ENCODE assay signal across 12 cellular contexts in genomic region chr3:71579301-71579933, GRCh38. TPM values are rescaled to one million over a fixed set of nuclear protein-coding genes. Genes with fewer than 3 reads are reported as not detected.
DNase-seq lines count a peak whose midpoint lies in the region; ATAC-seq, FAIRE-seq and TF ChIP-seq lines count a peak whose summit lies in the region.
"Had no signal": no experiment of that assay in that cellular context is flagged by ENCODE, and none has a peak within 500 bp of the region (broad histone marks: within the 10 kb centered on the region; RNA-seq: fewer than 3 reads in every experiment).

No MANE protein-coding gene starts in this region.

- H3K36me3 Mint-ChIP-seq in brain: no peaks in the 10 kb centered on the region

- ATAC-seq in HepG2: no peak
- no peak for ATAC-seq in right lobe of liver
- ATAC-seq in sciatic nerve: no peak
- ATAC-seq: effector memory CD8-positive, alpha-beta T cell had no signal

- peaks cover 74% of the 10 kb centered on the region for H3K79me2 ChIP-seq in HepG2 (ENCODE audit: insufficient read depth, low read length)

- no peak for TF ChIP-seq RAD21 in HepG2 (CRISPR knock-in tag; IDR thresholded peaks at IDR 0.05)

- no TSS peak for BruUV-seq in HepG2 (replicated peaks; lab: Mats Ljungman, UMichigan)

- no peaks in the 10 kb centered on the region for H3K9me3 Mint-ChIP-seq in brain
- H3K9me3 Mint-ChIP-seq: activated CD4-positive, alpha-beta T cell treated with anti-CD3 and anti-CD28 coated beads, Interleukin-2, amount 10 ng/mL, durations not matched to agents 24 days and 14 days; effector memory CD8-positive, alpha-beta T cell had no signal

- in situ Hi-C loops in HepG2 (cut with HindIII; ENCODE audit: extremely low pct_ligation_motif_present, low pct_unique_long_range_greater_than_20kb): no loop called here

- H3K36me3 ChIP-seq in HepG2 (replicated peaks in 1 of 2; ENCODE audit: control insufficient read depth in 1 of 2, insufficient read depth in 2 of 2, low read length in 2 of 2) (peaks cover 5 to 8% of the 10 kb centered on the region in 2 experiments; a peak in 4 of 5 replicates), right lobe of liver (no peaks in the 10 kb centered on the region), mucosa of rectum (ENCODE audit: control insufficient read depth in 2 of 2, insufficient read depth in 2 of 2, low read length in 2 of 2) (no peaks in the 10 kb centered on the region), uterus (no peaks in the 10 kb centered on the region)

- no peaks in the 10 kb centered on the region; the same call in 1 of the 2 replicates for H4K20me1 ChIP-seq in HepG2 (ENCODE audit: insufficient read depth, low read length)

- no peak for TF ChIP-seq EP300 in HepG2 (IDR thresholded peaks at IDR 0.05; ENCODE audit: low read depth in 2 of 2, low read length in 2 of 2)
- no peak for TF ChIP-seq EP300 in HepG2 (CRISPR knock-in tag; IDR thresholded peaks at IDR 0.05; ENCODE audit: borderline replicate concordance)

- DNase-seq in HepG2 (ENCODE audit: low spot score): no peak
- DNase-seq in right lobe of liver: no peak
- no peak for DNase-seq in uterus
- no peak for DNase-seq in ureter (ENCODE audit: low spot score)
- no peak for DNase-seq in AG20443 (ENCODE audit: low spot score)
- DNase-seq in sciatic nerve (ENCODE audit: low spot score): no peak
- DNase-seq: activated CD4-positive, alpha-beta T cell treated with anti-CD3 and anti-CD28 coated beads, Interleukin-2, amount 10 ng/mL, durations not matched to agents 24 days and 14 days; effector memory CD8-positive, alpha-beta T cell; NCI-H345 had no signal

- intact Hi-C loops in HepG2 (cut with micrococcal nuclease; ENCODE audit: unreplicated experiment) (no loop called here), right lobe of liver (cut with DNase I) (no loop called here), uterus (cut with DNase I; ENCODE audit: low total_unique reads) (no loop called here), sciatic nerve (cut with DNase I) (no loop called here)

- 19% methylated on average over 7 of the region's 7 CpGs for WGBS in HepG2 (ENCODE audit: low lambda C conversion rate)
- 51% methylated on average over 7 of the region's 7 CpGs for WGBS in right lobe of liver (ENCODE audit: insufficient coverage, low coverage, low lambda C conversion rate, missing lambda C conversion rate)

- H3K9ac ChIP-seq in HepG2 (ENCODE audit: insufficient read depth, low read depth, low read length) (peak overlapping the region; percentile 41; the same call in 1 of the 2 replicates), mucosa of rectum (ENCODE audit: low read depth in 1 of 2, low read length in 2 of 2) (peak overlapping the region; percentile 38 to 93)

- TF ChIP-seq POLR2A in HepG2 (IDR thresholded peaks at IDR 0.05; ENCODE audit: insufficient read depth in 1 of 2, low read depth in 2 of 2, low read length in 2 of 2) (no peak), right lobe of liver (IDR thresholded peaks at IDR 0.05) (no peak), uterus (IDR thresholded peaks at IDR 0.05) (no peak)

- H3K27ac ChIP-seq in HepG2 (ENCODE audit: extremely low read length, insufficient read depth, low read length): peak overlapping the region; percentile 70
- H3K27ac ChIP-seq in right lobe of liver: no peak overlapping the region
- H3K27ac ChIP-seq in mucosa of rectum (ENCODE audit: low read depth in 2 of 2, low read length in 2 of 2): peak overlapping the region; percentile 93 to 95
- peak overlapping the region; percentile 98 to 99 for H3K27ac ChIP-seq in uterus

- H3K9me3 ChIP-seq in HepG2 (ENCODE audit: low read length) (no peaks in the 10 kb centered on the region), right lobe of liver (no peaks in the 10 kb centered on the region), mucosa of rectum (ENCODE audit: control insufficient read depth in 2 of 2, low read length in 2 of 2) (no peaks in the 10 kb centered on the region), uterus (no peaks in the 10 kb centered on the region)

- CTCF ChIA-PET in HepG2 (lab: Yijun Ruan, JAX; ENCODE audit: low intra/inter-chr PET ratio, low total read pairs): no interaction called here

- H3K27ac Mint-ChIP-seq in brain: peak overlapping the region in 3 of 5 experiments; percentile 57 to 96 (median 84)
- H3K27ac Mint-ChIP-seq: activated CD4-positive, alpha-beta T cell treated with anti-CD3 and anti-CD28 coated beads, Interleukin-2, amount 10 ng/mL, durations not matched to agents 24 days and 14 days; effector memory CD8-positive, alpha-beta T cell had no signal

- H3K4me1 ChIP-seq in HepG2 (ENCODE audit: insufficient read depth, low read length) (peaks cover 60% of the 10 kb centered on the region), right lobe of liver (peaks cover 0 to 7% (median 0%) of the 10 kb centered on the region in 4 donors), mucosa of rectum (ENCODE audit: control insufficient read depth in 2 of 2, insufficient read depth in 2 of 2, low read length in 2 of 2) (peaks cover 12 to 34% of the 10 kb centered on the region in 2 donors), uterus (no peaks in the 10 kb centered on the region)

- TF ChIP-seq CTCF in HepG2 (CRISPR knock-in tag; IDR thresholded peaks at IDR 0.05): no peak
- TF ChIP-seq CTCF in right lobe of liver (IDR thresholded peaks at IDR 0.05): no peak
- no peak for TF ChIP-seq CTCF in brain (conservative IDR thresholded peaks at IDR 0.05)
- TF ChIP-seq CTCF in uterus (IDR thresholded peaks at IDR 0.05): no peak

- H2AFZ ChIP-seq in HepG2 (ENCODE audit: low read length): no peak overlapping the region

- peaks cover 35% of the 10 kb centered on the region for H3K27me3 Mint-ChIP-seq in brain

- H3K4me3 ChIP-seq in HepG2 (replicated peaks in 1 of 3; ENCODE audit: insufficient read depth in 1 of 3, low read depth in 2 of 3, low read length in 3 of 3): peak overlapping the region; percentile 23 to 50 (median 30); a peak in 4 of 6 replicates
- no peak overlapping the region for H3K4me3 ChIP-seq in right lobe of liver
- H3K4me3 ChIP-seq in mucosa of rectum (ENCODE audit: low read length in 2 of 2): peak overlapping the region; percentile 84 to 98
- H3K4me3 ChIP-seq in uterus: peak overlapping the region in 1 of 2 donors; percentile 1

- POLR2A ChIA-PET in HepG2 (lab: Yijun Ruan, JAX): interaction anchor here (0.5 to 1.2 kb wide), 5 partner anchors 34 to 426 kb away, joined by 3 read pairs; no protein-coding TSS in a partner anchor

- no peak for FAIRE-seq in HepG2 (lab: Jason Lieb, UNC)
- FAIRE-seq: D721Med had no signal

- H3K4me3 Mint-ChIP-seq in brain: peak overlapping the region; percentile 85 to 94 (median 91)
- H3K4me3 Mint-ChIP-seq: effector memory CD8-positive, alpha-beta T cell had no signal

- H3K27me3 ChIP-seq in HepG2 (ENCODE audit: control insufficient read depth in 1 of 2, insufficient read depth in 2 of 2, low read length in 2 of 2) (no peaks in the 10 kb centered on the region), right lobe of liver (no peaks in the 10 kb centered on the region), mucosa of rectum (ENCODE audit: control insufficient read depth in 2 of 2, insufficient read depth in 2 of 2, low read length in 2 of 2) (no peaks in the 10 kb centered on the region), uterus (no peaks in the 10 kb centered on the region)

- H3K4me2 ChIP-seq in HepG2 (ENCODE audit: low read depth, low read length): peak overlapping the region; percentile 82

- H3K4me1 Mint-ChIP-seq in brain: peaks cover 59% of the 10 kb centered on the region

TF ChIP-seq in HepG2, 621 proteins besides CTCF, POLR2A, EP300 and RAD21 (continues in another document):
- no peak for TF ChIP-seq PBX3 (CRISPR knock-in tag; IDR thresholded peaks at IDR 0.05; ENCODE audit: borderline replicate concordance)
- TF ChIP-seq SMAD3 (CRISPR knock-in tag; IDR thresholded peaks at IDR 0.05): no peak
- no peak for TF ChIP-seq TMF1 (CRISPR knock-in tag; IDR thresholded peaks at IDR 0.05; ENCODE audit: low read depth)

RNA-seq across cellular contexts. Expression of gene FOXP1, which starts 4.1 kb away (rescaled TPM):
- total RNA-seq in HepG2 (2016; rRNA removed; fragmentation: Illumina TruSeq; extraction: Trizol): 43.3 and 59.0 TPM in 2 replicates
- 67.9 and 68.5 TPM in 2 replicates for total RNA-seq in HepG2 (2016; cell fraction: cytosol; rRNA removed; fragmentation: Illumina TruSeq; extraction: Trizol; ENCODE audit: low read depth)
- 31.5 and 57.5 TPM in 2 replicates for total RNA-seq in HepG2 (2016; cell fraction: insoluble cytoplasmic fraction; rRNA removed; fragmentation: Illumina TruSeq; extraction: Trizol)
- total RNA-seq in HepG2 (2016; cell fraction: membrane; rRNA removed; fragmentation: Illumina TruSeq; extraction: Trizol): 36.5 and 36.9 TPM in 2 replicates
- total RNA-seq in HepG2 (2016; cell fraction: nucleus; rRNA removed; fragmentation: Illumina TruSeq; extraction: Trizol): 164 and 179 TPM in 2 replicates
- polyA plus RNA-seq in HepG2 (2011; rRNA removed): 36.0 and 40.4 TPM in 2 replicates
- 17.7 and 19.3 TPM in 2 replicates for polyA plus RNA-seq in HepG2 (2011; cell fraction: cytosol; rRNA removed)
- 47.8 and 58.3 TPM in 2 replicates for polyA plus RNA-seq in HepG2 (2011; cell fraction: nucleus; rRNA removed)
- 24.3 and 27.6 TPM in 2 replicates for polyA plus RNA-seq in HepG2 (2012)
- 3.3 and 4.6 TPM in 2 replicates for polyA plus RNA-seq in HepG2 (2016; cell fraction: cytosol; fragmentation: Illumina TruSeq; extraction: Trizol; ENCODE audit: low read depth)
- polyA plus RNA-seq in HepG2 (2016; cell fraction: insoluble cytoplasmic fraction; fragmentation: Illumina TruSeq; extraction: Trizol; ENCODE audit: low read depth): 21.9 and 24.7 TPM in 2 replicates
- 9.9 and 11.0 TPM in 2 replicates for polyA plus RNA-seq in HepG2 (2016; cell fraction: membrane; fragmentation: Illumina TruSeq; extraction: Trizol; ENCODE audit: low read depth)
- polyA plus RNA-seq in HepG2 (2016; cell fraction: nucleus; fragmentation: Illumina TruSeq; extraction: Trizol; ENCODE audit: insufficient read depth, low read depth): 28.9 and 32.7 TPM in 2 replicates
- polyA minus RNA-seq in HepG2 (2011; rRNA and poly(A)+ RNA removed; ENCODE audit: low replicate concordance): 35.8 and 181 TPM in 2 replicates
- 64.7 and 68.5 TPM in 2 replicates for polyA minus RNA-seq in HepG2 (2011; cell fraction: cytosol; rRNA and poly(A)+ RNA removed)
- polyA minus RNA-seq in HepG2 (2011; cell fraction: nucleus; rRNA and poly(A)+ RNA removed): 528 and 568 TPM in 2 replicates
- 10 to 100 TPM; 26.7 to 47.7 (median 35.2) TPM for total RNA-seq in right lobe of liver
- polyA plus RNA-seq in brain (ENCODE audit: insufficient read depth, low read depth, low replicate concordance): 7.7 TPM
- 100 to 1,000 TPM in 3 of 4 donors, 10 to 100 TPM in 1; 54.2 to 152 (median 129) TPM for total RNA-seq in uterus
- total RNA-seq in ureter: 179 TPM
- 137 TPM for total RNA-seq in sciatic nerve

Comparison
In these comparisons a context has a peak if more than half of its experiments do, and no peak if none do; other contexts are left out.
1. H3K27ac ChIP-seq: peak in HepG2 (single experiment), mucosa of rectum (2 of 2) and uterus (2 of 2); none in right lobe of liver (0 of 3).
2. H3K4me3 ChIP-seq: peak in HepG2 (3 of 3) and mucosa of rectum (2 of 2); none in right lobe of liver (0 of 3).